In genomic region chr22:41532908-41533825, GRCh38 we compare ENCODE assay signal across 8 cellular contexts. TPM values are rescaled to one million over a fixed set of nuclear protein-coding genes. Genes with fewer than 3 reads are reported as not detected.
DNase-seq lines count a peak whose midpoint lies in the region; TF ChIP-seq lines count a peak whose summit lies in the region.

No MANE protein-coding gene starts in this region.

- no peak for TF ChIP-seq POLR2A in ovary (IDR thresholded peaks at IDR 0.05)
- TF ChIP-seq POLR2A in transverse colon (IDR thresholded peaks at IDR 0.05): no peak

- H3K4me3 ChIP-seq in fibroblast of villous mesenchyme (ENCODE audit: low read depth, low read length): no peak overlapping the region
- no peak overlapping the region for H3K4me3 ChIP-seq in ovary
- H3K4me3 ChIP-seq in transverse colon: no peak overlapping the region

- in situ Hi-C loops in transverse colon (cut with MboI; ENCODE audit: low pct_ligation_motif_present in 1 of 4, low pct_unique_long_range_greater_than_20kb in 1 of 4, low sequenced_read_pairs in 3 of 4): no loop called here

- H3K36me3 ChIP-seq in ovary (no peaks in the 10 kb centered on the region), transverse colon (peaks cover 0 to 14% (median 3%) of the 10 kb centered on the region in 4 donors)

- TF ChIP-seq EP300 in ovary (IDR thresholded peaks at IDR 0.05): no peak
- no peak for TF ChIP-seq EP300 in transverse colon (IDR thresholded peaks at IDR 0.05; ENCODE audit: low read depth)

- H3K4me1 ChIP-seq in ovary (ENCODE audit: insufficient read depth): peaks cover 2% of the 10 kb centered on the region
- H3K4me1 ChIP-seq in transverse colon: peaks cover 0 to 5% (median 0%) of the 10 kb centered on the region in 4 donors

- intact Hi-C loops in ovary (cut with DNase I) (no loop called here), transverse colon (cut with DNase I; ENCODE audit: low total_unique reads) (no loop called here)

- peak; percentile 76 for DNase-seq in AG20443 (ENCODE audit: low spot score)
- peak; percentile 60 for DNase-seq in H4 (ENCODE audit: low spot score)
- peak; percentile 70 for DNase-seq in RKO (ENCODE audit: low spot score)
- peak; percentile 58 for DNase-seq in activated T-helper 9 cell treated with anti-CD3 and anti-CD28 coated beads, Interleukin-2, amount 50 U/mL, for 16 hours (ENCODE audit: low read depth)
- DNase-seq in fibroblast of villous mesenchyme (ENCODE audit: low read depth): peak; percentile 65
- peak; percentile 67 to 85 (median 83) for DNase-seq in ovary
- peak; percentile 82 for DNase-seq in transverse colon
- DNase-seq in mesenteric fat pad (ENCODE audit: low spot score): no peak

- WGBS in ovary, 3 donors: 53 to 56% (median 56%) methylated on average over 18 to 19 of the region's 19 CpGs
- WGBS in transverse colon (ENCODE audit: low coverage in 1 of 2), 2 donors: 52% methylated on average over 13 of the region's 19 CpGs; no CpG with 5 or more reads in 1 of the 2 donors

- no peaks in the 10 kb centered on the region for H3K27me3 ChIP-seq in ovary
- H3K27me3 ChIP-seq in transverse colon: no peaks in the 10 kb centered on the region

- H3K9me3 ChIP-seq in ovary (no peaks in the 10 kb centered on the region), transverse colon (no peaks in the 10 kb centered on the region)

- TF ChIP-seq CTCF in fibroblast of villous mesenchyme (IDR thresholded peaks at IDR 0.05; ENCODE audit: insufficient read depth, low read depth, low read length): peak; percentile 83
- TF ChIP-seq CTCF in ovary (IDR thresholded peaks at IDR 0.05): peak; percentile 35 to 73 (median 66)
- TF ChIP-seq CTCF in transverse colon (IDR thresholded peaks at IDR 0.05): peak; percentile 71 to 83 (median 79)

- H3K27ac ChIP-seq in ovary: peak overlapping the region; percentile 12 to 19
- peak overlapping the region; percentile 28 to 61 (median 33) for H3K27ac ChIP-seq in transverse colon

RNA-seq across cellular contexts. Expression of gene POLR3H, which starts 11.1 kb away (rescaled TPM):
- total RNA-seq in H4 (2014; rRNA removed; shearing (Covaris generic)): 22.8 and 23.1 TPM in 2 replicates
- total RNA-seq in fibroblast of villous mesenchyme (24.8 and 28.1 TPM in 2 replicates), ovary (10 to 100 TPM; 17.2 to 84.6 (median 52.9) TPM), transverse colon (1 to 10 TPM; 5.6 to 8.4 (median 7.0) TPM), mesenteric fat pad (57.5 TPM)
- polyA plus RNA-seq in ovary: 10 to 100 TPM; 15.7 to 34.1 TPM

RNA-seq across cellular contexts. Expression of gene CSDC2, which starts 27.6 kb away (rescaled TPM):
- 0.14 TPM in 1 of 2 replicates, not detected in the other for total RNA-seq in H4 (2014; rRNA removed; shearing (Covaris generic))
- total RNA-seq in fibroblast of villous mesenchyme (1.9 and 2.2 TPM in 2 replicates), ovary (100 to 1,000 TPM in 4 of 7 donors, 10 to 100 TPM in 3; 56.9 to 209 (median 101) TPM), transverse colon (1 to 10 TPM; 1.2 to 7.1 (median 2.8) TPM), mesenteric fat pad (1.7 TPM)
- polyA plus RNA-seq in ovary: 100 to 1,000 TPM in 1 of 2 donors, 1 to 10 TPM in 1; 2.5 to 151 TPM

RNA-seq across cellular contexts. Expression of gene PMM1, which starts 56.5 kb away (rescaled TPM):
- 4.2 and 17.5 TPM in 2 replicates for total RNA-seq in H4 (2014; rRNA removed; shearing (Covaris generic))
- total RNA-seq in fibroblast of villous mesenchyme (13.8 and 21.6 TPM in 2 replicates), ovary (10 to 100 TPM; 40.5 to 68.6 (median 55.7) TPM), transverse colon (100 to 1,000 TPM; 104 to 262 (median 128) TPM), mesenteric fat pad (51.4 TPM)
- polyA plus RNA-seq in ovary: 10 to 100 TPM; 19.9 to 76.6 TPM

Comparison
In these comparisons a context has a peak if more than half of its experiments do, and no peak if none do; other contexts are left out.
1. RNA of gene CSDC2, which starts 27.6 kb away (total RNA-seq): 56.9 to 209 TPM in ovary; 1.2 to 7.1 TPM in transverse colon, 1.9 to 2.2 TPM in fibroblast of villous mesenchyme, 1.7 TPM in mesenteric fat pad (single experiment) and 0.14 TPM in H4; every median in the first group is over 4 times any median in the second.
2. Peak in every context shown above with its lines, with median percentiles within 50 percentile points of each other: CTCF ChIP-seq.